In the genomic region with DNA sequence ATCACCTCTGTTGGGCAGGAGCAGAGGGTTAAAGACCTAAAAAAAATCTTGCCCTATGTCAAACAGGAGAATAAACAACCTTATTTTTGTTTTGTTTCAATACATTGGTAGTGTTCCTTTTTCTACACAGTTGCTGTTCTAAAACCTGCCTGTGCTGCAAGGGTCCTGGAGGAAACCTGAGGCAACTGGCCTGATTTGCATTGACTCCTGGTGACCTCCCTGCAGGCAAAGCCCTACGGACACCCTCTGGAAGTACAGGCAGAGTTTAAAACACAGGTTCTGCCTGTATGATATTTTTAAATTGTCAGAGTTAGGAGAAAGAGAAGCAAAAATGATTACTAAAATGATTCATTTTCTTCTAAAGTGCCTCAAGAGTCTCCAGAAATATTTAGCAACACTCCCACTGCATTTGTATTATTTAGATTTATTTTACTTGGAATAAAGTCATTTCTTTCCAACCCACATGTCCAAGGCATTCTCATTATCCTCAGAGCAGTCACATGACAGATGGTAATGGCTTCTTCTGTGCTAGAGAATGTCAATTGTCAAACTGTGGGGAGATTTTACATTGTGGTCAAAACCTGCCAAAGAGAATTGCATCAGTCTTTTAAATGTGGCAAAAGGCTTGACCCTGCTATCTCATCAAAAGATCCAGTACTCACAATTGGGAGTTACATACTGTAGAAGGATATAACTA, we compare ENCODE assay signal across 21 cellular contexts.
DNase-seq lines count a peak whose midpoint lies in the region; ATAC-seq, FAIRE-seq and TF ChIP-seq lines count a peak whose summit lies in the region.
"Had no signal": no experiment of that assay in that cellular context is flagged by ENCODE, and none has a peak within 500 bp of the region (broad histone marks: within the 10 kb centered on the region; RNA-seq: fewer than 3 reads in every experiment).

No MANE protein-coding gene starts in this region.

- no peaks in the 10 kb centered on the region for H3K27me3 ChIP-seq in astrocyte (ENCODE audit: insufficient read depth, low read length)
- no peaks in the 10 kb centered on the region for H3K27me3 ChIP-seq in BE2C
- H3K27me3 ChIP-seq: sigmoid colon had no signal

- H3K4me1 ChIP-seq in astrocyte (ENCODE audit: insufficient read depth, low read length) = no peaks in the 10 kb centered on the region
- peaks cover 20% of the 10 kb centered on the region for H3K4me1 ChIP-seq in BE2C

- no peaks in the 10 kb centered on the region for H3K9me3 ChIP-seq in astrocyte (ENCODE audit: insufficient read depth, low read depth, low read length)
- H3K9me3 ChIP-seq in BE2C = no peaks in the 10 kb centered on the region
- H3K9me3 ChIP-seq: sigmoid colon had no signal

- H3K9me3 Mint-ChIP-seq in astrocyte (ENCODE audit: unreplicated experiment) (no peaks in the 10 kb centered on the region), memory B cell (no peaks in the 10 kb centered on the region)
- no peaks in the 10 kb centered on the region for H3K9me3 Mint-ChIP-seq in activated T-helper 1 cell treated with anti-CD3 and anti-CD28 coated beads, Interleukin-12 subunit alpha, Interleukin-12 subunit beta, Interleukin-2, Interleukin-4 antibody, amounts not matched to agents 30 ng/mL and 10 ng/mL and 1 ng/mL, durations not matched to agents 14 hours and 24 hours and 36 hours
- H3K9me3 Mint-ChIP-seq: natural killer cell treated with Interleukin-12 subunit alpha and Interleukin-12 subunit beta and Interleukin-15 and Interleukin-18, amount 100 ng/mL, for 72 hours; stimulated activated naive B cell treated with anti-CD40 and anti-IgM and Interleukin-4, amounts not matched to agents 10 μg/mL and 1 μg/mL and 100 μg/mL, for 72 hours; T-helper 1 cell treated with Interleukin-12 subunit alpha and Interleukin-12 subunit beta and Interleukin-4 antibody, amounts not matched to agents 30 μg/mL and 1 μg/mL, for 36 hours had no signal

- H3K79me2 ChIP-seq in astrocyte (ENCODE audit: insufficient read depth, low read length) = no peaks in the 10 kb centered on the region

- H4K20me1 ChIP-seq in astrocyte (ENCODE audit: insufficient read depth, low read length) = no peaks in the 10 kb centered on the region

- TF ChIP-seq CTCF in astrocyte (IDR thresholded peaks at IDR 0.05; ENCODE audit: insufficient read depth, low read depth, low read length) = no peak
- no peak for TF ChIP-seq CTCF in BE2C (IDR thresholded peaks at IDR 0.05; ENCODE audit: low read depth, low read length)

- H3K27me3 Mint-ChIP-seq in astrocyte (ENCODE audit: low read depth, unreplicated experiment) = no peaks in the 10 kb centered on the region
- H3K27me3 Mint-ChIP-seq in memory B cell = no peaks in the 10 kb centered on the region
- no peaks in the 10 kb centered on the region for H3K27me3 Mint-ChIP-seq in activated T-helper 1 cell treated with anti-CD3 and anti-CD28 coated beads, Interleukin-12 subunit alpha, Interleukin-12 subunit beta, Interleukin-2, Interleukin-4 antibody, amounts not matched to agents 30 ng/mL and 10 ng/mL and 1 ng/mL, durations not matched to agents 14 hours and 24 hours and 36 hours (ENCODE audit: insufficient read depth)
- H3K27me3 Mint-ChIP-seq: natural killer cell treated with Interleukin-12 subunit alpha and Interleukin-12 subunit beta and Interleukin-15 and Interleukin-18, amount 100 ng/mL, for 72 hours; stimulated activated naive B cell treated with anti-CD40 and anti-IgM and Interleukin-4, amounts not matched to agents 10 μg/mL and 1 μg/mL and 100 μg/mL, for 72 hours had no signal

- CTCF ChIA-PET in HEK293T (lab: Yijun Ruan, JAX) = no interaction called here

- no peaks in the 10 kb centered on the region for H3K36me3 Mint-ChIP-seq in astrocyte (ENCODE audit: low read depth, unreplicated experiment)
- no peaks in the 10 kb centered on the region for H3K36me3 Mint-ChIP-seq in memory B cell
- H3K36me3 Mint-ChIP-seq in activated T-helper 1 cell treated with anti-CD3 and anti-CD28 coated beads, Interleukin-12 subunit alpha, Interleukin-12 subunit beta, Interleukin-2, Interleukin-4 antibody, amounts not matched to agents 30 ng/mL and 10 ng/mL and 1 ng/mL, durations not matched to agents 14 hours and 24 hours and 36 hours (ENCODE audit: low read depth) = no peaks in the 10 kb centered on the region
- H3K36me3 Mint-ChIP-seq: natural killer cell treated with Interleukin-12 subunit alpha and Interleukin-12 subunit beta and Interleukin-15 and Interleukin-18, amount 100 ng/mL, for 72 hours; stimulated activated naive B cell treated with anti-CD40 and anti-IgM and Interleukin-4, amounts not matched to agents 10 μg/mL and 1 μg/mL and 100 μg/mL, for 72 hours had no signal

- POLR2A ChIA-PET in HEK293T (lab: Yijun Ruan, JAX) = no interaction called here

- H3K4me1 Mint-ChIP-seq in astrocyte (ENCODE audit: low read depth, unreplicated experiment) (peaks cover 8% of the 10 kb centered on the region), memory B cell (no peaks in the 10 kb centered on the region)
- no peaks in the 10 kb centered on the region for H3K4me1 Mint-ChIP-seq in activated T-helper 1 cell treated with anti-CD3 and anti-CD28 coated beads, Interleukin-12 subunit alpha, Interleukin-12 subunit beta, Interleukin-2, Interleukin-4 antibody, amounts not matched to agents 30 ng/mL and 10 ng/mL and 1 ng/mL, durations not matched to agents 14 hours and 24 hours and 36 hours (ENCODE audit: low read depth)

- H3K9ac ChIP-seq in astrocyte (ENCODE audit: low read length) = no peak overlapping the region

- intact Hi-C loops in activated T-helper 1 cell treated with anti-CD3 and anti-CD28 coated beads, Interleukin-12 subunit alpha, Interleukin-12 subunit beta, Interleukin-2, Interleukin-4 antibody, amounts not matched to agents 30 ng/mL and 10 ng/mL and 1 ng/mL, durations not matched to agents 14 hours and 24 hours and 36 hours (cut with micrococcal nuclease) = no loop called here

- H3K4me3 ChIP-seq in astrocyte (ENCODE audit: insufficient read depth, low read depth, low read length) (no peak overlapping the region), BE2C (ENCODE audit: low read depth, low read length) (no peak overlapping the region)
- H3K4me3 ChIP-seq: sigmoid colon had no signal

- H3K4me3 Mint-ChIP-seq in astrocyte (ENCODE audit: unreplicated experiment) (no peak overlapping the region), memory B cell (no peak overlapping the region)
- H3K4me3 Mint-ChIP-seq in activated T-helper 1 cell treated with anti-CD3 and anti-CD28 coated beads, Interleukin-12 subunit alpha, Interleukin-12 subunit beta, Interleukin-2, Interleukin-4 antibody, amounts not matched to agents 30 ng/mL and 10 ng/mL and 1 ng/mL, durations not matched to agents 14 hours and 24 hours and 36 hours = no peak overlapping the region
- H3K4me3 Mint-ChIP-seq: activated T-cell treated with anti-CD3 and anti-CD28 coated beads, Interleukin-2, amount 50 U/mL, for 72 hours; natural killer cell treated with Interleukin-12 subunit alpha and Interleukin-12 subunit beta and Interleukin-15 and Interleukin-18, amount 100 ng/mL, for 72 hours; stimulated activated naive B cell treated with anti-CD40 and anti-IgM and Interleukin-4, amounts not matched to agents 10 μg/mL and 1 μg/mL and 100 μg/mL, for 72 hours; T-helper 1 cell treated with Interleukin-12 subunit alpha and Interleukin-12 subunit beta and Interleukin-4 antibody, amounts not matched to agents 30 μg/mL and 1 μg/mL, for 36 hours had no signal

- H3K36me3 ChIP-seq in astrocyte (ENCODE audit: insufficient read depth, low read length) (no peaks in the 10 kb centered on the region), BE2C (no peaks in the 10 kb centered on the region)
- H3K36me3 ChIP-seq: sigmoid colon had no signal

- no peak for FAIRE-seq in astrocyte (lab: Jason Lieb, UNC)

- peak; percentile 59 for ATAC-seq in GM18520 (IDR thresholded peaks at IDR 0.05; ENCODE audit: unreplicated experiment)
- ATAC-seq in HG02623 (IDR thresholded peaks at IDR 0.05; ENCODE audit: unreplicated experiment) = peak; percentile 34
- ATAC-seq in memory B cell (ENCODE audit: low read depth) = peak; percentile 55
- ATAC-seq: activated T-cell treated with anti-CD3 and anti-CD28 coated beads, Interleukin-2, amount 50 U/mL, for 72 hours; left lobe of liver; natural killer cell treated with Interleukin-12 subunit alpha and Interleukin-12 subunit beta and Interleukin-15 and Interleukin-18, amount 100 ng/mL, for 72 hours; stimulated activated naive B cell treated with anti-CD40 and anti-IgM and Interleukin-4, amounts not matched to agents 10 μg/mL and 1 μg/mL and 100 μg/mL, for 72 hours had no signal

- H3K27ac ChIP-seq in astrocyte (ENCODE audit: low read depth, low read length) = no peak overlapping the region
- H3K27ac ChIP-seq: sigmoid colon had no signal

- H3K27ac Mint-ChIP-seq in astrocyte (ENCODE audit: unreplicated experiment) (no peak overlapping the region), memory B cell (peak overlapping the region; percentile 65)
- no peak overlapping the region for H3K27ac Mint-ChIP-seq in activated T-helper 1 cell treated with anti-CD3 and anti-CD28 coated beads, Interleukin-12 subunit alpha, Interleukin-12 subunit beta, Interleukin-2, Interleukin-4 antibody, amounts not matched to agents 30 ng/mL and 10 ng/mL and 1 ng/mL, durations not matched to agents 14 hours and 24 hours and 36 hours
- H3K27ac Mint-ChIP-seq: activated T-cell treated with anti-CD3 and anti-CD28 coated beads, Interleukin-2, amount 50 U/mL, for 72 hours; natural killer cell treated with Interleukin-12 subunit alpha and Interleukin-12 subunit beta and Interleukin-15 and Interleukin-18, amount 100 ng/mL, for 72 hours; stimulated activated naive B cell treated with anti-CD40 and anti-IgM and Interleukin-4, amounts not matched to agents 10 μg/mL and 1 μg/mL and 100 μg/mL, for 72 hours; T-helper 1 cell treated with Interleukin-12 subunit alpha and Interleukin-12 subunit beta and Interleukin-4 antibody, amounts not matched to agents 30 μg/mL and 1 μg/mL, for 36 hours had no signal

- no peak overlapping the region for H3K4me2 ChIP-seq in astrocyte (ENCODE audit: low read length)

- H2AFZ ChIP-seq in astrocyte (ENCODE audit: low read depth, low read length) = no peak overlapping the region

- DNase-seq in astrocyte (ENCODE audit: low read depth) = peak; percentile 70
- DNase-seq in memory B cell (ENCODE audit: low spot score in 2 of 2) = no peak
- no peak for DNase-seq in BE2C
- DNase-seq in activated T-helper 1 cell treated with anti-CD3 and anti-CD28 coated beads, Interleukin-12 subunit alpha, Interleukin-12 subunit beta, Interleukin-2, Interleukin-4 antibody, amounts not matched to agents 30 ng/mL and 10 ng/mL and 1 ng/mL, durations not matched to agents 14 hours and 24 hours and 36 hours (ENCODE audit: low spot score) = no peak
- DNase-seq in HEK293T (ENCODE audit: extremely low spot score) = no peak
- DNase-seq in NCI-H1436 treated with DMSO at 0.1 percent for 48 hours (lab: John Stamatoyannopoulos, UW) = no peak
- DNase-seq: activated CD4-positive, alpha-beta T cell treated with anti-CD3 and anti-CD28 coated beads, Interleukin-2, amount 50 U/mL, for 1 hour; activated T-cell treated with anti-CD3 and anti-CD28 coated beads, Interleukin-2, amount 50 U/mL, for 72 hours; HCEC 1CT; head of caudate nucleus; IMR-90; NCI-H1436; NCI-H524 treated with DMSO at 0.1 percent for 48 hours; sigmoid colon; stimulated activated CD4-positive, alpha-beta T cell treated with anti-CD3 and anti-CD28 coated beads, Interleukin-4, amount 100 ng/mL, for 4 hours; stimulated activated naive B cell treated with anti-CD40 and anti-IgM and Interleukin-4, amounts not matched to agents 10 μg/mL and 1 μg/mL and 100 μg/mL, for 72 hours had no signal

TF ChIP-seq in HEK293T, 16 proteins besides CTCF, POLR2A, EP300 and RAD21 (continues in another document):
- no peak for TF ChIP-seq ARNT (IDR thresholded peaks at IDR 0.05)
